32 cellular contexts compared by ENCODE assay signal in genomic region chr1:243229526-243229925, GRCh38.
"Had no signal": no experiment of that assay in that cellular context is flagged by ENCODE, and none has a peak within 500 bp of the region (broad histone marks: within the 10 kb centered on the region; RNA-seq: fewer than 3 reads in every experiment).

No MANE protein-coding gene starts in this region.

- H3K27ac Mint-ChIP-seq: activated CD4-positive, alpha-beta memory T cell treated with anti-CD3 and anti-CD28 coated beads, Interleukin-2, amount 10 ng/mL, durations not matched to agents 7 days and 5 days; activated CD4-positive, alpha-beta T cell treated with anti-CD3 and anti-CD28 coated beads, Interleukin-2, amount 10 ng/mL, durations not matched to agents 7 days and 5 days; activated naive CD8-positive, alpha-beta T cell treated with anti-CD3 and anti-CD28 coated beads for 36 hours; activated naive CD8-positive, alpha-beta T cell treated with anti-CD3 and anti-CD28 coated beads, Interleukin-2, amount 50 U/mL, for 24 hours; activated T-cell treated with anti-CD3 and anti-CD28 coated beads, Interleukin-2, amount 50 U/mL, for 24 hours; activated T-cell treated with anti-CD3 and anti-CD28 coated beads, Interleukin-2, amount 50 U/mL, for 72 hours; activated T-helper 17 cell treated with anti-CD3 and anti-CD28 coated beads, Interleukin-2, amount 50 U/mL, for 72 hours; brain; dendritic cell treated with granulocyte-macrophage colony-stimulating factor and Interleukin-4, amounts not matched to agents 40 ng/mL and 50 ng/mL, for 4 days; effector memory CD8-positive, alpha-beta T cell had no signal

- FAIRE-seq: endometrium, frontal cortex had no signal

- H3K4me1 ChIP-seq: ascending aorta, breast epithelium had no signal

- H3K27me3 ChIP-seq: ascending aorta, breast epithelium, cardiac muscle cell had no signal

- H3K4me3 ChIP-seq: ascending aorta, breast epithelium, cardiac muscle cell, coronary artery had no signal

- ATAC-seq: activated naive CD8-positive, alpha-beta T cell treated with anti-CD3 and anti-CD28 coated beads, Interleukin-2, amount 50 U/mL, for 24 hours; activated T-cell treated with anti-CD3 and anti-CD28 coated beads, Interleukin-2, amount 50 U/mL, for 72 hours; activated T-helper 17 cell treated with anti-CD3 and anti-CD28 coated beads, Interleukin-2, amount 50 U/mL, for 72 hours; effector memory CD8-positive, alpha-beta T cell; esophagus mucosa had no signal

- H3K27me3 Mint-ChIP-seq: activated CD4-positive, alpha-beta memory T cell treated with anti-CD3 and anti-CD28 coated beads, Interleukin-2, amount 10 ng/mL, durations not matched to agents 7 days and 5 days; activated CD4-positive, alpha-beta T cell treated with anti-CD3 and anti-CD28 coated beads, Interleukin-2, amount 10 ng/mL, durations not matched to agents 7 days and 5 days; activated naive CD8-positive, alpha-beta T cell treated with anti-CD3 and anti-CD28 coated beads for 36 hours; activated naive CD8-positive, alpha-beta T cell treated with anti-CD3 and anti-CD28 coated beads, Interleukin-2, amount 50 U/mL, for 24 hours; activated T-cell treated with anti-CD3 and anti-CD28 coated beads, Interleukin-2, amount 50 U/mL, for 24 hours; activated T-helper 17 cell treated with anti-CD3 and anti-CD28 coated beads, Interleukin-2, amount 50 U/mL, for 72 hours; brain; central memory CD8-positive, alpha-beta T cell; dendritic cell treated with granulocyte-macrophage colony-stimulating factor and Interleukin-4, amounts not matched to agents 40 ng/mL and 50 ng/mL, for 4 days; effector memory CD8-positive, alpha-beta T cell had no signal

- H3K4me1 Mint-ChIP-seq: activated T-helper 17 cell treated with anti-CD3 and anti-CD28 coated beads, Interleukin-2, amount 50 U/mL, for 72 hours had no signal

- H3K36me3 ChIP-seq: breast epithelium had no signal

- DNase-seq: activated CD4-positive, alpha-beta memory T cell treated with anti-CD3 and anti-CD28 coated beads, Interleukin-2, amount 10 ng/mL, durations not matched to agents 7 days and 5 days; activated CD4-positive, alpha-beta T cell treated with anti-CD3 and anti-CD28 coated beads for 4 hours; activated CD4-positive, alpha-beta T cell treated with anti-CD3 and anti-CD28 coated beads, Interleukin-2, amount 10 ng/mL, durations not matched to agents 7 days and 5 days; activated CD4-positive, alpha-beta T cell treated with anti-CD3 and anti-CD28 coated beads, Interleukin-2, amount 50 U/mL, for 4 hours; activated CD4-positive, CD25-positive, alpha-beta regulatory T cell; activated CD4-positive, CD25-positive, alpha-beta regulatory T cell treated with anti-CD3 and anti-CD28 coated beads, Interleukin-2, amount 50 U/mL, for 72 hours; activated CD8-positive, alpha-beta memory T cell treated with anti-CD3 and anti-CD28 coated beads, Interleukin-2, amount 50 U/mL, for 48 hours; activated effector memory CD4-positive, alpha-beta T cell treated with Interleukin-2 at 50 U/mL for 16 hours; activated gamma-delta T cell treated with Interleukin-2 at 50 U/mL for 16 hours; activated naive CD4-positive, alpha-beta T cell treated with anti-CD3 and anti-CD28 coated beads, Interleukin-2, amount 50 U/mL, for 16 hours; activated naive CD4-positive, alpha-beta T cell treated with Interleukin-2 at 50 U/mL for 16 hours; activated naive CD8-positive, alpha-beta T cell treated with anti-CD3 and anti-CD28 coated beads for 36 hours; activated naive CD8-positive, alpha-beta T cell treated with anti-CD3 and anti-CD28 coated beads, Interleukin-2, amount 50 U/mL, for 24 hours; activated T-cell treated with anti-CD3 and anti-CD28 coated beads for 4 hours; activated T-cell treated with anti-CD3 and anti-CD28 coated beads, Interleukin-2, amount 50 U/mL, for 24 hours; activated T-cell treated with anti-CD3 and anti-CD28 coated beads, Interleukin-2, amount 50 U/mL, for 72 hours; effector CD4-positive, alpha-beta T cell; effector memory CD8-positive, alpha-beta T cell; foreskin fibroblast; head of caudate nucleus; T-helper 2 cell had no signal

- H3K4me3 Mint-ChIP-seq: activated CD4-positive, alpha-beta memory T cell treated with anti-CD3 and anti-CD28 coated beads, Interleukin-2, amount 10 ng/mL, durations not matched to agents 7 days and 5 days; activated CD4-positive, alpha-beta T cell treated with anti-CD3 and anti-CD28 coated beads, Interleukin-2, amount 10 ng/mL, durations not matched to agents 7 days and 5 days; activated naive CD8-positive, alpha-beta T cell treated with anti-CD3 and anti-CD28 coated beads for 36 hours; activated naive CD8-positive, alpha-beta T cell treated with anti-CD3 and anti-CD28 coated beads, Interleukin-2, amount 50 U/mL, for 24 hours; activated T-cell treated with anti-CD3 and anti-CD28 coated beads, Interleukin-2, amount 50 U/mL, for 24 hours; activated T-cell treated with anti-CD3 and anti-CD28 coated beads, Interleukin-2, amount 50 U/mL, for 72 hours; activated T-helper 17 cell treated with anti-CD3 and anti-CD28 coated beads, Interleukin-2, amount 50 U/mL, for 72 hours; brain; central memory CD8-positive, alpha-beta T cell; dendritic cell treated with granulocyte-macrophage colony-stimulating factor and Interleukin-4, amounts not matched to agents 40 ng/mL and 50 ng/mL, for 4 days; effector memory CD8-positive, alpha-beta T cell had no signal

- H3K27ac ChIP-seq: ascending aorta, breast epithelium, cardiac muscle cell, coronary artery had no signal
